1 cellular context compared by ENCODE assay signal in the genomic region with DNA sequence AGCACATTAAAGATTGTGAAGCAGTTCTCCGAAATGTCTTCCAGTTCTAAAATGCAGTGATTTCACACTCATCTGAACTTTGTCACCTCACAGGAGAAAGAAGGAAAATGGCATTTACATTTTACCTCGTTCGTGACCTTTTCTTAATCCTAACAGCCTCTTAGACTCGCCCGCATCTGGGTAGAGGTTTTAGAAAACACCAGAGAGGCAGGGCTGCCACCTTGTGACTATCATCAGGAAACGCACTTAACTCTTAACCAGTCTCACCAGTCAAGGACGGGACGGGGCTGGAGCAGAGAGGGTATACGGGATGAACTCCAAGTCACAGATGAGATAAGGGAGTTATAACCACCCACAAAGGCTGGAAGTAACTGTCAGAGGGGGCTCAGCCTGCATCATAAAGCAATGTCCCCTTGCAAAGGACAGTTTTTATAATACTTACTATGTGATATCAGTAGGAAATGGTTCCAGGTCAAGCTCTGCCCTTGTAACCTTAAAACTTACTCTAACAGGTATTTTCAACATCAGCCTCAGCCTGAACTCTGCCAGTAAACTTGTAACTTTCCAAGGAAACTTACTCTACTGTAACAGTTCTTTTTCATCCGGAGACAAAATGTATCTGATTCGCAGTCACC.
TF ChIP-seq lines count a peak whose summit lies in the region.

No MANE protein-coding gene starts in this region.

TF ChIP-seq in endothelial cell of umbilical vein, 7 proteins besides CTCF, POLR2A, EP300 and RAD21:
- TF ChIP-seq GATA2 (IDR thresholded peaks at IDR 0.05; ENCODE audit: insufficient read depth, insufficient read length, low read depth, low read length) (no peak), POLR2AphosphoS5 (IDR thresholded peaks at IDR 0.05; ENCODE audit: insufficient read depth, low read depth, low read length) (no peak), JUN (IDR thresholded peaks at IDR 0.05; ENCODE audit: borderline replicate concordance, insufficient read depth, insufficient read length, low read depth) (no peak), MYC (IDR thresholded peaks at IDR 0.05; ENCODE audit: low read depth, low read length) (no peak), FOS (IDR thresholded peaks at IDR 0.05; ENCODE audit: borderline replicate concordance, insufficient read depth, low read length) (no peak), EZH2 (IDR thresholded peaks at IDR 0.05; ENCODE audit: borderline replicate concordance, low read depth, low read length, severe bottlenecking) (no peak)
- TF ChIP-seq, protein P1, sequence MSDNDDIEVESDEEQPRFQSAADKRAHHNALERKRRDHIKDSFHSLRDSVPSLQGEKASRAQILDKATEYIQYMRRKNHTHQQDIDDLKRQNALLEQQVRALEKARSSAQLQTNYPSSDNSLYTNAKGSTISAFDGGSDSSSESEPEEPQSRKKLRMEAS (IDR thresholded peaks at IDR 0.05; ENCODE audit: insufficient read depth, insufficient read length), result no peak
